11 cellular contexts compared by ENCODE assay signal in the genomic region with DNA sequence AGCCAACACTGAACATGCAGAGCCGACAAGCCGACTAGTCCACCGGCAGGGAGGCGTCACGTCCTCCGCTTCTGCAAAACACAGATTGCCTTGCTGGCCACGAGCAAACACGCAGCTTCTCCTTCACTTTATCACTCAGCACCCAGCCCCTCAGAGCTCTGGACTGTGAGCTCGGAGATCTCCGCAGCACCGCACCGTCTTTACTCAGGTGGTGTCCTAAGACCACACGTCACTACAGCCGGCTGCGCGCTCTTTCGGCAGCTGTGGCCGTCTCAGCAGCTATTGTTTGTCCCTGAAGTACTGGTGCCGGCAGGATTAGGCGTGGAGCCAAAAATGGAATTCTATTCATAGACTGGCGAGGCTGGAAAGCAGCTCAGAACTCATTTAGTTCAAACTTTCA.
DNase-seq lines count a peak whose midpoint lies in the region; ATAC-seq and TF ChIP-seq lines count a peak whose summit lies in the region.
"Had no signal": no experiment of that assay in that cellular context is flagged by ENCODE, and none has a peak within 500 bp of the region (broad histone marks: within the 10 kb centered on the region; RNA-seq: fewer than 3 reads in every experiment).

No MANE protein-coding gene starts in this region.

- no peaks in the 10 kb centered on the region for H3K4me1 Mint-ChIP-seq in naive thymus-derived CD4-positive, alpha-beta T cell
- H3K4me1 Mint-ChIP-seq: memory B cell had no signal

- H3K27ac Mint-ChIP-seq in naive thymus-derived CD4-positive, alpha-beta T cell = no peak overlapping the region
- H3K27ac Mint-ChIP-seq: memory B cell; T-helper 1 cell treated with Interleukin-12 subunit alpha and Interleukin-12 subunit beta and Interleukin-4 antibody, amounts not matched to agents 30 μg/mL and 1 μg/mL, for 36 hours had no signal

- H3K4me3 ChIP-seq in HAP-1 (peak overlapping the region; percentile 29), ascending aorta (peak overlapping the region; percentile 44 to 63)
- H3K4me3 ChIP-seq in naive thymus-derived CD4-positive, alpha-beta T cell (ENCODE audit: low read length) = no peak overlapping the region

- POLR2A ChIA-PET in naive thymus-derived CD4-positive, alpha-beta T cell (lab: Charles Lee) = no interaction called here

- peaks cover 29% of the 10 kb centered on the region for H3K4me1 ChIP-seq in HAP-1
- peaks cover 0 to 9% of the 10 kb centered on the region in 2 donors for H3K4me1 ChIP-seq in ascending aorta
- H3K4me1 ChIP-seq in naive thymus-derived CD4-positive, alpha-beta T cell (ENCODE audit: control insufficient read depth in 2 of 2, insufficient read depth in 2 of 2, low read length in 2 of 2) = no peaks in the 10 kb centered on the region

- H3K27ac ChIP-seq in ascending aorta = peak overlapping the region; percentile 58 to 63
- no peak overlapping the region for H3K27ac ChIP-seq in naive thymus-derived CD4-positive, alpha-beta T cell (ENCODE audit: low read depth, low read length)

- H3K27me3 ChIP-seq in HAP-1 (ENCODE audit: low read depth) = no peaks in the 10 kb centered on the region
- no peaks in the 10 kb centered on the region for H3K27me3 ChIP-seq in ascending aorta
- H3K27me3 ChIP-seq in naive thymus-derived CD4-positive, alpha-beta T cell (ENCODE audit: control insufficient read depth in 2 of 2, insufficient read depth in 2 of 2, low read length in 2 of 2) = no peaks in the 10 kb centered on the region

- no peak for TF ChIP-seq CTCF in ascending aorta (IDR thresholded peaks at IDR 0.05)

- H3K36me3 ChIP-seq in HAP-1 (replicated peaks) = 0 out of 2 replicates have a peak, but pooled peaks cover 3% of the 10 kb centered on the region
- no peaks in the 10 kb centered on the region for H3K36me3 ChIP-seq in ascending aorta
- H3K36me3 ChIP-seq in naive thymus-derived CD4-positive, alpha-beta T cell (ENCODE audit: control insufficient read depth in 2 of 3, insufficient read depth in 3 of 3, low read length in 3 of 3) = no peaks in the 10 kb centered on the region

- CTCF ChIA-PET in naive thymus-derived CD4-positive, alpha-beta T cell (lab: Charles Lee) = no interaction called here

- DNase-seq in HAP-1 (ENCODE audit: low spot score in 2 of 2) (peak; percentile 94 to 96), ascending aorta (ENCODE audit: low spot score in 2 of 2) (peak; percentile 24 to 85), hepatic stellate cell (ENCODE audit: low spot score) (peak; percentile 19), sciatic nerve (ENCODE audit: low spot score) (peak; percentile 72), NCI-H146 (lab: John Stamatoyannopoulos, UW) (no peak), NOMO-1 treated with dmso at 0.1 percent for 144 hours (lab: John Stamatoyannopoulos, UW; ENCODE audit: unreplicated experiment) (no peak)
- no peak for DNase-seq in naive thymus-derived CD4-positive, alpha-beta T cell
- no peak for DNase-seq in stimulated activated CD4-positive, alpha-beta T cell treated with anti-CD3 and anti-CD28 coated beads, Interleukin-1b, Interleukin-23, amount 100 ng/mL, for 48 hours
- DNase-seq: KG1 had no signal

- ATAC-seq in sciatic nerve = peak; percentile 96
- no peak for ATAC-seq in naive thymus-derived CD4-positive, alpha-beta T cell

- peaks cover 0 to 11% (median 2%) of the 10 kb centered on the region in 11 donors for H3K9me3 Mint-ChIP-seq in naive thymus-derived CD4-positive, alpha-beta T cell
- H3K9me3 Mint-ChIP-seq: memory B cell had no signal

- H3K4me3 Mint-ChIP-seq in naive thymus-derived CD4-positive, alpha-beta T cell = no peak overlapping the region
- H3K4me3 Mint-ChIP-seq: memory B cell; T-helper 1 cell treated with Interleukin-12 subunit alpha and Interleukin-12 subunit beta and Interleukin-4 antibody, amounts not matched to agents 30 μg/mL and 1 μg/mL, for 36 hours had no signal

- in situ Hi-C loops in HAP-1 (cut with MboI; ENCODE audit: low sequenced_read_pairs) = no loop called here

- no peaks in the 10 kb centered on the region for H3K9me3 ChIP-seq in HAP-1
- H3K9me3 ChIP-seq in ascending aorta = no peaks in the 10 kb centered on the region
- H3K9me3 ChIP-seq in naive thymus-derived CD4-positive, alpha-beta T cell (ENCODE audit: control insufficient read depth in 2 of 3, low read length in 3 of 3) = no peaks in the 10 kb centered on the region

- H3K27me3 Mint-ChIP-seq in naive thymus-derived CD4-positive, alpha-beta T cell = peaks cover 0 to 16% (median 4%) of the 10 kb centered on the region in 5 donors
- H3K27me3 Mint-ChIP-seq: memory B cell had no signal

- no peaks in the 10 kb centered on the region for H3K36me3 Mint-ChIP-seq in naive thymus-derived CD4-positive, alpha-beta T cell
- H3K36me3 Mint-ChIP-seq: memory B cell had no signal

- intact Hi-C loops in ascending aorta (cut with DNase I) (loop anchor here (2.0 kb wide), 1 partner anchor 29 kb away; no protein-coding TSS in a partner anchor), sciatic nerve (cut with DNase I) (no loop called here)
- intact Hi-C loops in naive thymus-derived CD4-positive, alpha-beta T cell (cut with micrococcal nuclease) = no loop called here

Comparison
In these comparisons a context has a peak if more than half of its experiments do, and no peak if none do; other contexts are left out.
1. DNase-seq: peak in HAP-1 (2 of 2), ascending aorta (2 of 2), hepatic stellate cell (single experiment) and sciatic nerve (single experiment); none in naive thymus-derived CD4-positive, alpha-beta T cell (0 of 9), NCI-H146 (single experiment), stimulated activated CD4-positive, alpha-beta T cell treated with anti-CD3 and anti-CD28 coated beads, Interleukin-1b, Interleukin-23, amount 100 ng/mL, for 48 hours (single experiment) and NOMO-1 treated with dmso at 0.1 percent for 144 hours (single experiment).